8 cellular contexts compared by ENCODE assay signal in the genomic region with DNA sequence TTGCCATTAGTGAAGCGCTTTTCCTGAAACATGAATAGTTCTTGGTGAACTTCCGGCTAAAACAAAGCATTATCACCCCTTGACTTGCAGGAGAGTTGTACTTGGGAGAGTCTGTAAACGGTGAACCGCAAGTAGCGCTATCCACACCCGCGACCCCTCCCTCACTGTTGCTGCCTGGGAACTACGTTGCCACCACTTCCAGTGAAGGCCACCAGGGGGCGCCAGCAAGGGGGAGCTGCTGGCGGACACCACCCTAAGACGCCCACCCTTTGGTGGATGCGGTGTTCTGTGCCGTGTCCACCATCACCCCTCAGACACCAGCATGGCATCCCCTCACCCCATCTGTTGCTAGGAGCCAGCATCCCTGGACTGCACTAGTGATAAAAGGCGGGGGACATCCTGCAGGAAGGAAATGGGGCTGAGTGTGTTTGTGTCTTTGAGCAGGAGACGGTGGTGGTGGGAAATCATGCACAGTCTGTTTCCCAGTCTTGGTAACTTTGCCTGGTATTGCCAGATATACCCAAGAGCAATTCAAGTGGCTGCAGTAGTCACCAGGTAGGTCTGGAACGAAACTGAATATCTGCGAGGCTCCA.
DNase-seq lines count a peak whose midpoint lies in the region; ATAC-seq and TF ChIP-seq lines count a peak whose summit lies in the region.

No MANE protein-coding gene starts in this region.

- H3K9me3 ChIP-seq in CD4-positive, alpha-beta memory T cell (ENCODE audit: control insufficient read depth in 1 of 2, low read length in 2 of 2): no peaks in the 10 kb centered on the region
- H3K9me3 ChIP-seq in thoracic aorta: no peaks in the 10 kb centered on the region

- H3K36me3 ChIP-seq in CD4-positive, alpha-beta memory T cell (ENCODE audit: insufficient read depth, low read length): no peaks in the 10 kb centered on the region
- H3K36me3 ChIP-seq in thoracic aorta: no peaks in the 10 kb centered on the region

- H3K9me3 Mint-ChIP-seq in CD4-positive, alpha-beta memory T cell: no peaks in the 10 kb centered on the region

- no peaks in the 10 kb centered on the region for H3K36me3 Mint-ChIP-seq in CD4-positive, alpha-beta memory T cell

- TF ChIP-seq POLR2A in NB4 (IDR thresholded peaks at IDR 0.05; ENCODE audit: extremely low read depth, insufficient read length): no peak

- no peaks in the 10 kb centered on the region for H3K4me1 ChIP-seq in CD4-positive, alpha-beta memory T cell (ENCODE audit: insufficient read depth, low read length)
- H3K4me1 ChIP-seq in thoracic aorta (ENCODE audit: control insufficient read depth in 1 of 2, low read depth in 2 of 2): no peaks in the 10 kb centered on the region

- no peak overlapping the region for H3K27ac ChIP-seq in CD4-positive, alpha-beta memory T cell (ENCODE audit: low read depth, low read length)
- no peak overlapping the region for H3K27ac ChIP-seq in thoracic aorta

- peaks cover 0 to 5% of the 10 kb centered on the region in 2 donors for H3K27me3 Mint-ChIP-seq in CD4-positive, alpha-beta memory T cell

- CTCF ChIA-PET in CD4-positive, alpha-beta memory T cell (lab: Charles Lee; ENCODE audit: partially characterized antibody): interaction anchor here (1.4 to 3.0 kb wide), 2 partner anchors 15 to 249 kb away, joined by 5 to 10 read pairs; no protein-coding TSS in a partner anchor

- intact Hi-C loops in CD4-positive, alpha-beta memory T cell (cut with micrococcal nuclease): loop anchor here (1.0 kb wide), 1 partner anchor 23 kb away; no protein-coding TSS in a partner anchor

- POLR2A ChIA-PET in CD4-positive, alpha-beta memory T cell (lab: Charles Lee; ENCODE audit: partially characterized antibody): interaction anchor here (1.0 kb wide), 1 partner anchor 22 kb away, joined by 3 read pairs; no protein-coding TSS in a partner anchor

- no peak overlapping the region for H3K4me3 ChIP-seq in CD4-positive, alpha-beta memory T cell (ENCODE audit: low read length in 2 of 2)
- H3K4me3 ChIP-seq in NB4 (ENCODE audit: low read depth, low read length) (no peak overlapping the region), thoracic aorta (no peak overlapping the region)

- TF ChIP-seq CTCF in NB4 (IDR thresholded peaks at IDR 0.05; ENCODE audit: low read depth, low read length) (peak; percentile 33), thoracic aorta (IDR thresholded peaks at IDR 0.05) (peak; percentile 45)

- ATAC-seq in left lobe of liver: peak; percentile 34
- ATAC-seq in thoracic aorta (ENCODE audit: insufficient number of reproducible peaks, low FRiP score, low read depth): no peak

- DNase-seq in CD4-positive, alpha-beta memory T cell: peak in 4 of 5 donors; percentile 19 to 44 (median 38)
- DNase-seq in NB4 (ENCODE audit: low read depth) (peak; percentile 8), left lobe of liver (ENCODE audit: low spot score) (no peak), thoracic aorta (ENCODE audit: low spot score) (no peak), T1000 (lab: John Stamatoyannopoulos, UW) (no peak), NCI-H2227 (lab: John Stamatoyannopoulos, UW; ENCODE audit: unreplicated experiment) (no peak), HuH-7.5 (ENCODE audit: low spot score) (no peak)
- DNase-seq in activated naive CD4-positive, alpha-beta T cell treated with anti-CD3 and anti-CD28 coated beads, Interleukin-2, amount 50 U/mL, for 16 hours: peak; percentile 51

- peaks cover 4 to 9% (median 7%) of the 10 kb centered on the region in 4 donors for H3K4me1 Mint-ChIP-seq in CD4-positive, alpha-beta memory T cell

- H3K27ac Mint-ChIP-seq in CD4-positive, alpha-beta memory T cell: peak overlapping the region in 1 of 7 donors; percentile 50

- H3K27me3 ChIP-seq in CD4-positive, alpha-beta memory T cell (ENCODE audit: insufficient read depth, low read length): no peaks in the 10 kb centered on the region
- H3K27me3 ChIP-seq in thoracic aorta (replicated peaks; ENCODE audit: insufficient read depth): no peaks in the 10 kb centered on the region

- peak overlapping the region in 2 of 8 donors; percentile 14 to 21 for H3K4me3 Mint-ChIP-seq in CD4-positive, alpha-beta memory T cell

Comparison
In these comparisons a context has a peak if more than half of its experiments do, and no peak if none do; other contexts are left out.
1. DNase-seq: peak in CD4-positive, alpha-beta memory T cell (4 of 5), NB4 (single experiment) and activated naive CD4-positive, alpha-beta T cell treated with anti-CD3 and anti-CD28 coated beads, Interleukin-2, amount 50 U/mL, for 16 hours (single experiment); none in left lobe of liver (single experiment), thoracic aorta (single experiment), T1000 (single experiment), NCI-H2227 (single experiment) and HuH-7.5 (single experiment).